25 cellular contexts compared by ENCODE assay signal in the genomic region with DNA sequence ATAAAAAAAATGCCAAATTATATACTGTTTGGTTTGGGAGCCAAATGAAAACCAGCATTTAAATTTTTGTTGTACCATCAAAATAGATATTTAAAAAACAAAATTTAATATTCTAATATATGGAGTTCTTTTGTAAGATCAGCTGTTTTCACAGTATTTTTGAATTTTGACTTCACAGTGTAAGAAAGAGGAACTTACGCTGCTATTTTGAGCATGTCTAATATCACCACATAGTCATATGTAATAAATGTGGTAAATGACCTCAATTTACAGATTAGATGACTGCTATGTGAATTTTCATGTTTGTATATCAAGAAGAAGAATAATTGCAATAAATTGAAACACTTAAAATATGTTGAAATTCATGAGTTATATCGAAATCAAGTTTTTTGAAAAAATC.
DNase-seq lines count a peak whose midpoint lies in the region; ATAC-seq and TF ChIP-seq lines count a peak whose summit lies in the region.
"Had no signal": no experiment of that assay in that cellular context is flagged by ENCODE, and none has a peak within 500 bp of the region (broad histone marks: within the 10 kb centered on the region; RNA-seq: fewer than 3 reads in every experiment).

No MANE protein-coding gene starts in this region.

- peak; percentile 19 for DNase-seq in GF-D8 (lab: John Stamatoyannopoulos, UW)
- peak; percentile 53 to 61 for DNase-seq in Kasumi-1 (lab: John Stamatoyannopoulos, UW)
- DNase-seq in OCI-LY7 (ENCODE audit: low spot score), result peak; percentile 28
- peak; percentile 25 for DNase-seq in naive B cell
- DNase-seq in activated T-helper 1 cell treated with anti-CD3 and anti-CD28 coated beads, Interleukin-12 subunit alpha, Interleukin-12 subunit beta, Interleukin-2, Interleukin-4 antibody, amounts not matched to agents 30 ng/mL and 10 ng/mL and 1 ng/mL, durations not matched to agents 14 hours and 24 hours and 36 hours (ENCODE audit: low spot score), result no peak
- no peak for DNase-seq in T-helper 2 cell
- DNase-seq: activated CD4-positive, CD25-positive, alpha-beta regulatory T cell; activated CD8-positive, alpha-beta memory T cell treated with anti-CD3 and anti-CD28 coated beads, Interleukin-2, amount 10 ng/mL, durations not matched to agents 7 days and 5 days; activated naive CD4-positive, alpha-beta T cell; activated T-cell treated with anti-CD3 and anti-CD28 coated beads, Interleukin-2, amount 50 U/mL, for 48 hours; adrenal gland; H9; natural killer cell; NCI-H1092 treated with DMSO at 0.1 percent for 48 hours; NCI-H187; NCI-H2171; occipital lobe; SK-N-SH; stimulated activated naive CD4-positive, alpha-beta T cell treated with Interleukin-2 at 50 U/mL for 16 hours; testis; uterus had no signal

- intact Hi-C loops in OCI-LY7 (cut with micrococcal nuclease; ENCODE audit: unreplicated experiment), result no loop called here
- intact Hi-C loops in activated T-helper 1 cell treated with anti-CD3 and anti-CD28 coated beads, Interleukin-12 subunit alpha, Interleukin-12 subunit beta, Interleukin-2, Interleukin-4 antibody, amounts not matched to agents 30 ng/mL and 10 ng/mL and 1 ng/mL, durations not matched to agents 14 hours and 24 hours and 36 hours (cut with micrococcal nuclease), result no loop called here

- no peak for TF ChIP-seq CTCF in OCI-LY7 (conservative IDR thresholded peaks at IDR 0.05; ENCODE audit: low read length)

- H3K36me3 ChIP-seq in OCI-LY7 (ENCODE audit: insufficient read depth, low read length), result no peaks in the 10 kb centered on the region
- H3K36me3 ChIP-seq: adrenal gland, uterus had no signal

- BruUV-seq in OCI-LY7 (replicated peaks; lab: Mats Ljungman, UMichigan), result no TSS peak

- ATAC-seq in naive B cell (ENCODE audit: low read depth in 2 of 2) (peak; percentile 68 to 75), GM19397 (IDR thresholded peaks at IDR 0.05; ENCODE audit: unreplicated experiment) (no peak)
- ATAC-seq: activated CD8-positive, alpha-beta memory T cell treated with anti-CD3 and anti-CD28 coated beads, Interleukin-2, amount 10 ng/mL, durations not matched to agents 7 days and 5 days; K562; natural killer cell had no signal

- H3K9me3 Mint-ChIP-seq in naive B cell, result peaks cover 0 to 5% (median 0%) of the 10 kb centered on the region in 7 donors
- no peaks in the 10 kb centered on the region for H3K9me3 Mint-ChIP-seq in activated T-helper 1 cell treated with anti-CD3 and anti-CD28 coated beads, Interleukin-12 subunit alpha, Interleukin-12 subunit beta, Interleukin-2, Interleukin-4 antibody, amounts not matched to agents 30 ng/mL and 10 ng/mL and 1 ng/mL, durations not matched to agents 14 hours and 24 hours and 36 hours
- H3K9me3 Mint-ChIP-seq: natural killer cell had no signal

- peak overlapping the region; percentile 53 for H3K4me2 ChIP-seq in OCI-LY7 (ENCODE audit: low read length)
- H3K4me2 ChIP-seq: SK-N-SH had no signal

- no peaks in the 10 kb centered on the region for H3K36me3 Mint-ChIP-seq in naive B cell
- H3K36me3 Mint-ChIP-seq in activated T-helper 1 cell treated with anti-CD3 and anti-CD28 coated beads, Interleukin-12 subunit alpha, Interleukin-12 subunit beta, Interleukin-2, Interleukin-4 antibody, amounts not matched to agents 30 ng/mL and 10 ng/mL and 1 ng/mL, durations not matched to agents 14 hours and 24 hours and 36 hours (ENCODE audit: low read depth), result no peaks in the 10 kb centered on the region
- H3K36me3 Mint-ChIP-seq: activated CD8-positive, alpha-beta memory T cell treated with anti-CD3 and anti-CD28 coated beads, Interleukin-2, amount 10 ng/mL, durations not matched to agents 7 days and 5 days; brain; mesothelial cell of epicardium; natural killer cell had no signal

- no peaks in the 10 kb centered on the region; the same call in 1 of the 2 replicates for H3K9me3 ChIP-seq in OCI-LY7 (ENCODE audit: low read length)
- H3K9me3 ChIP-seq: adrenal gland, SK-N-SH, testis, uterus had no signal

- peak overlapping the region in 3 of 8 donors; percentile 20 to 42 (median 25) for H3K4me3 Mint-ChIP-seq in naive B cell
- H3K4me3 Mint-ChIP-seq in activated T-helper 1 cell treated with anti-CD3 and anti-CD28 coated beads, Interleukin-12 subunit alpha, Interleukin-12 subunit beta, Interleukin-2, Interleukin-4 antibody, amounts not matched to agents 30 ng/mL and 10 ng/mL and 1 ng/mL, durations not matched to agents 14 hours and 24 hours and 36 hours, result no peak overlapping the region
- H3K4me3 Mint-ChIP-seq: activated CD8-positive, alpha-beta memory T cell treated with anti-CD3 and anti-CD28 coated beads, Interleukin-2, amount 10 ng/mL, durations not matched to agents 7 days and 5 days; brain; H9; mesothelial cell of epicardium; natural killer cell had no signal

- H3K27me3 Mint-ChIP-seq in naive B cell, result peaks cover 0 to 16% (median 0%) of the 10 kb centered on the region in 3 donors
- peaks cover 14% of the 10 kb centered on the region for H3K27me3 Mint-ChIP-seq in activated T-helper 1 cell treated with anti-CD3 and anti-CD28 coated beads, Interleukin-12 subunit alpha, Interleukin-12 subunit beta, Interleukin-2, Interleukin-4 antibody, amounts not matched to agents 30 ng/mL and 10 ng/mL and 1 ng/mL, durations not matched to agents 14 hours and 24 hours and 36 hours (ENCODE audit: insufficient read depth)
- H3K27me3 Mint-ChIP-seq: activated CD8-positive, alpha-beta memory T cell treated with anti-CD3 and anti-CD28 coated beads, Interleukin-2, amount 10 ng/mL, durations not matched to agents 7 days and 5 days had no signal

- H3K27ac Mint-ChIP-seq in naive B cell, result peak overlapping the region; percentile 7 to 93 (median 68)
- H3K27ac Mint-ChIP-seq in activated T-helper 1 cell treated with anti-CD3 and anti-CD28 coated beads, Interleukin-12 subunit alpha, Interleukin-12 subunit beta, Interleukin-2, Interleukin-4 antibody, amounts not matched to agents 30 ng/mL and 10 ng/mL and 1 ng/mL, durations not matched to agents 14 hours and 24 hours and 36 hours, result no peak overlapping the region
- H3K27ac Mint-ChIP-seq: activated CD8-positive, alpha-beta memory T cell treated with anti-CD3 and anti-CD28 coated beads, Interleukin-2, amount 10 ng/mL, durations not matched to agents 7 days and 5 days; brain; mesothelial cell of epicardium; natural killer cell had no signal

- H3K9me2 ChIP-seq in OCI-LY7 (ENCODE audit: insufficient read depth, low read length), result no peaks in the 10 kb centered on the region
- H3K9me2 ChIP-seq: SK-N-SH had no signal

- no peak overlapping the region for H3K4me3 ChIP-seq in OCI-LY7 (ENCODE audit: low read depth, low read length, poor library complexity, severe bottlenecking)
- H3K4me3 ChIP-seq: adrenal gland, K562, testis, uterus had no signal

- no peaks in the 10 kb centered on the region for H4K20me1 ChIP-seq in OCI-LY7 (ENCODE audit: insufficient read depth, low read length)

- peak overlapping the region; percentile 57; the same call in 1 of the 2 replicates for H2AFZ ChIP-seq in OCI-LY7 (ENCODE audit: low read length)

- peaks cover 47% of the 10 kb centered on the region for H3K4me1 ChIP-seq in OCI-LY7 (ENCODE audit: insufficient read depth, low read length, poor library complexity, severe bottlenecking)
- H3K4me1 ChIP-seq: adrenal gland, testis, uterus had no signal

- CTCF ChIA-PET in OCI-LY7 (lab: Charles Lee; ENCODE audit: unreplicated experiment), result no interaction called here

- POLR2A ChIA-PET in OCI-LY7 (lab: Charles Lee), result interaction anchor here (3.1 kb wide), 1 partner anchor 10 kb away, joined by 12 read pairs; no protein-coding TSS in a partner anchor

- H3K4me1 Mint-ChIP-seq in naive B cell, result peaks cover 15 to 47% (median 16%) of the 10 kb centered on the region in 3 donors
- no peaks in the 10 kb centered on the region for H3K4me1 Mint-ChIP-seq in activated T-helper 1 cell treated with anti-CD3 and anti-CD28 coated beads, Interleukin-12 subunit alpha, Interleukin-12 subunit beta, Interleukin-2, Interleukin-4 antibody, amounts not matched to agents 30 ng/mL and 10 ng/mL and 1 ng/mL, durations not matched to agents 14 hours and 24 hours and 36 hours (ENCODE audit: low read depth)
- H3K4me1 Mint-ChIP-seq: activated CD8-positive, alpha-beta memory T cell treated with anti-CD3 and anti-CD28 coated beads, Interleukin-2, amount 10 ng/mL, durations not matched to agents 7 days and 5 days had no signal

- H3K79me2 ChIP-seq in OCI-LY7 (ENCODE audit: insufficient read depth, low read depth, low read length), result no peaks in the 10 kb centered on the region

- H3K27ac ChIP-seq in OCI-LY7 (ENCODE audit: low read depth, low read length, poor library complexity, severe bottlenecking), result peak overlapping the region; percentile 40
- H3K27ac ChIP-seq: adrenal gland, testis, uterus had no signal

Comparison
In these comparisons a context has a peak if more than half of its experiments do, and no peak if none do; other contexts are left out.
1. DNase-seq: peak in GF-D8 (single experiment), Kasumi-1 (2 of 2), OCI-LY7 (single experiment) and naive B cell (single experiment); none in activated T-helper 1 cell treated with anti-CD3 and anti-CD28 coated beads, Interleukin-12 subunit alpha, Interleukin-12 subunit beta, Interleukin-2, Interleukin-4 antibody, amounts not matched to agents 30 ng/mL and 10 ng/mL and 1 ng/mL, durations not matched to agents 14 hours and 24 hours and 36 hours (single experiment) and T-helper 2 cell (0 of 5).